In the genomic region with DNA sequence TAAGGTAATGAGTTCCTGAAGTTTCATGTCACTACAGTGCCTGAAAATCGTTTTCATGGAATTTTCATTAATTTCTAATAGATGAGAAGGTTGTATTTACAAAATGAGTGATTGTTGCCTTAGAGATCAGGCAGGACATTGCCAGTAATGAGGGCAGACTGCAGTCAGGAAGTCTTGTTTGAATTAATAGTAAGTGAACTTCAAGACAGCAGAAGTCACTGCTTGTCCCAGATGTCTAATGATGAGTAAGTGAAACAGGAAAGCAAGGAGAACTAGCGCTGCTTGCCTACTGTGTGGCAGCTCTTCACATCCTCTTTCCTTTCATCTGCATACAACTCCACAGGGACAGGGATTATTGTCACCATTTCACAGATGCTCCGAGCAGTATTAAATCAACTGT, we compare ENCODE assay signal across 12 cellular contexts.
"Had no signal": no experiment of that assay in that cellular context is flagged by ENCODE, and none has a peak within 500 bp of the region (broad histone marks: within the 10 kb centered on the region; RNA-seq: fewer than 3 reads in every experiment).

No MANE protein-coding gene starts in this region.

- H3K27me3 ChIP-seq: tibial artery, uterus had no signal

- H3K4me1 ChIP-seq: uterus had no signal

- H3K36me3 ChIP-seq: neutrophil, tibial artery, uterus had no signal

- ATAC-seq: activated T-cell treated with anti-CD3 and anti-CD28 coated beads, Interleukin-2, amount 50 U/mL, for 4 hours; naive thymus-derived CD8-positive, alpha-beta T cell; stimulated activated memory B cell treated with anti-CD40 and anti-IgM and Interleukin-4, amounts not matched to agents 10 μg/mL and 1 μg/mL and 100 μg/mL, for 72 hours had no signal

- H3K27ac ChIP-seq: neutrophil, tibial artery, uterus had no signal

- DNase-seq: activated CD4-positive, alpha-beta T cell treated with anti-CD3 and anti-CD28 coated beads for 1 hour; activated CD4-positive, alpha-beta T cell treated with anti-CD3 and anti-CD28 coated beads, Interleukin-2, amount 50 U/mL, for 48 hours; activated effector memory CD4-positive, alpha-beta T cell treated with anti-CD3 and anti-CD28 coated beads, Interleukin-2, amount 50 U/mL, for 16 hours; activated T-cell treated with anti-CD3 and anti-CD28 coated beads, Interleukin-2, amount 50 U/mL, for 4 hours; effector CD4-positive, alpha-beta T cell; naive thymus-derived CD8-positive, alpha-beta T cell; tibial artery; uterus had no signal

- H3K9me3 ChIP-seq: neutrophil, tibial artery, uterus had no signal

- FAIRE-seq: colon, endothelial cell of umbilical vein had no signal

- H3K4me3 ChIP-seq: tibial artery, uterus had no signal
